ENCODE assay signal across 6 cellular contexts in genomic region chr12:73998894-73999293, GRCh38.
"Had no signal": no experiment of that assay in that cellular context is flagged by ENCODE, and none has a peak within 500 bp of the region (broad histone marks: within the 10 kb centered on the region; RNA-seq: fewer than 3 reads in every experiment).

No MANE protein-coding gene starts in this region.

- ATAC-seq: GM23338, HepG2 had no signal

- H3K4me2 ChIP-seq: GM23338 had no signal

- H3K27ac ChIP-seq: HL-60 had no signal

- H2AFZ ChIP-seq: GM23338 had no signal

- H3K4me3 ChIP-seq: GM23338 had no signal

- DNase-seq: H9, HCEC 1CT, KBM-7 had no signal
